12 cellular contexts compared by ENCODE assay signal in the genomic region with DNA sequence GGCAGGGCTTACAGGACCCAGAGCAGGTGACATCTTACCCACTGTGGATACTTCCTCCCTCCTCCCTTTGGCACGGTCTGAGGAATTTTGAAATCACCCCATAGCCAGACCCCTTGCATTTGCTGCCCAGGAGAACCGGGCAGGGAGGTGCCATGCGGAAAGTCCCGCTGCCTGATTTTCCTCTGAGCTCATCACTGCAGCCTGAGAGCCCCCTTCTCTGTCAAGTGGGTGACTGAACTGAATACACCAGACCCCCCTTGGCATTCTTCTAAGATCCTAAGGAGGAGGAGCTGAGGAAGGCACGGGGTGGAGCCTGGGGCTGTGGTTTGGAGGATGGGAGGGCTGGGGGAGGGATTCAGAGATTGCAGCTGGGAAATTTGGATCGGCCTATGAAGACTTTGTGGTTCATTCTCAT.
A peak's percentile ranks its signal among the peaks of the same experiment; 100 is the strongest.
DNase-seq lines count a peak whose midpoint lies in the region; ATAC-seq and TF ChIP-seq lines count a peak whose summit lies in the region.
"Had no signal": no experiment of that assay in that cellular context is flagged by ENCODE, and none has a peak within 500 bp of the region (broad histone marks: within the 10 kb centered on the region; RNA-seq: fewer than 3 reads in every experiment).

No MANE protein-coding gene starts in this region.

- peaks cover 8% of the 10 kb centered on the region for H3K27me3 Mint-ChIP-seq in activated naive CD8-positive, alpha-beta T cell treated with anti-CD3 and anti-CD28 coated beads for 36 hours
- H3K27me3 Mint-ChIP-seq: activated naive CD8-positive, alpha-beta T cell had no signal

- no peaks in the 10 kb centered on the region for H3K9me2 ChIP-seq in MM.1S (replicated peaks; ENCODE audit: insufficient read depth, low read length)

- POLR2A ChIA-PET in Panc1 (lab: Charles Lee), result interaction anchor here (0.6 to 1.0 kb wide), 2 partner anchors 16 to 393 kb away, joined by 3 to 5 read pairs; no protein-coding TSS in a partner anchor

- peaks cover 5% of the 10 kb centered on the region for H3K36me3 Mint-ChIP-seq in activated naive CD8-positive, alpha-beta T cell treated with anti-CD3 and anti-CD28 coated beads for 36 hours
- H3K36me3 Mint-ChIP-seq: activated naive CD8-positive, alpha-beta T cell had no signal

- H3K36me3 ChIP-seq in Panc1 (ENCODE audit: control insufficient read depth, insufficient read depth, low read length), result no peaks in the 10 kb centered on the region
- H3K36me3 ChIP-seq in ovary, result no peaks in the 10 kb centered on the region
- H3K36me3 ChIP-seq in MM.1S (replicated peaks; ENCODE audit: insufficient read depth, low read length), result no peaks in the 10 kb centered on the region

- in situ Hi-C loops in Panc1 (cut with HindIII; ENCODE audit: low pct_unique_long_range_greater_than_20kb, low sequenced_read_pairs), result no loop called here

- H4K20me1 ChIP-seq in MM.1S (ENCODE audit: insufficient read depth, low read length), result no peaks in the 10 kb centered on the region

- H3K9me3 ChIP-seq in Panc1 (ENCODE audit: control insufficient read depth, insufficient read depth, low read depth, low read length) (no peaks in the 10 kb centered on the region), ovary (no peaks in the 10 kb centered on the region), MM.1S (replicated peaks; ENCODE audit: insufficient read depth, low read length) (no peaks in the 10 kb centered on the region)
- H3K9me3 ChIP-seq: Caco-2 had no signal

- no peak overlapping the region for H3K4me2 ChIP-seq in MM.1S (ENCODE audit: low read depth, low read length)

- CTCF ChIA-PET in Panc1 (lab: Charles Lee), result no interaction called here

- no peak overlapping the region for H3K9ac ChIP-seq in MM.1S (ENCODE audit: low read length)
- H3K9ac ChIP-seq: parathyroid adenoma had no signal

- H3F3A ChIP-seq in MM.1S (ENCODE audit: insufficient read depth, low read length), result no peaks in the 10 kb centered on the region

- TF ChIP-seq CTCF in Panc1 (IDR thresholded peaks at IDR 0.05) (no peak), ovary (IDR thresholded peaks at IDR 0.05) (no peak), MM.1S (IDR thresholded peaks at IDR 0.05; ENCODE audit: low read length) (no peak)

- H3K9me3 Mint-ChIP-seq in activated naive CD8-positive, alpha-beta T cell treated with anti-CD3 and anti-CD28 coated beads for 36 hours, result no peaks in the 10 kb centered on the region
- H3K9me3 Mint-ChIP-seq: activated B cell treated with CpG ODN at 0.5 μM for 24 hours had no signal

- WGBS in ovary, 3 donors, result 44 to 55% (median 51%) methylated on average over 6 of the region's 6 CpGs

- intact Hi-C loops in Panc1 (cut with micrococcal nuclease; ENCODE audit: unreplicated experiment) (no loop called here), ovary (cut with DNase I) (loop anchor here in 1 of 4 donors (5.0 kb wide), 1 partner anchor 282 kb away; no protein-coding TSS in a partner anchor)

- H3K27ac ChIP-seq in Panc1 (ENCODE audit: low read length), result peak overlapping the region; percentile 44
- H3K27ac ChIP-seq in ovary, result no peak overlapping the region
- no peak overlapping the region for H3K27ac ChIP-seq in MM.1S (ENCODE audit: low read length)
- H3K27ac ChIP-seq: parathyroid adenoma had no signal

- no peaks in the 10 kb centered on the region for H3K79me2 ChIP-seq in MM.1S (ENCODE audit: low read length)
- H3K79me2 ChIP-seq: parathyroid adenoma had no signal

- no peak for TF ChIP-seq EP300 in ovary (IDR thresholded peaks at IDR 0.05)

- BruUV-seq in Panc1 (replicated peaks; lab: Mats Ljungman, UMichigan), result no TSS peak

- H3K27ac Mint-ChIP-seq in activated naive CD8-positive, alpha-beta T cell treated with anti-CD3 and anti-CD28 coated beads for 36 hours, result no peak overlapping the region
- H3K27ac Mint-ChIP-seq: activated B cell treated with CpG ODN at 0.5 μM for 24 hours; activated naive CD8-positive, alpha-beta T cell had no signal

- ATAC-seq in Panc1 (no peak), HG02852 (IDR thresholded peaks at IDR 0.05; ENCODE audit: unreplicated experiment) (no peak)

- H3K4me3 Mint-ChIP-seq in activated naive CD8-positive, alpha-beta T cell treated with anti-CD3 and anti-CD28 coated beads for 36 hours, result no peak overlapping the region
- H3K4me3 Mint-ChIP-seq: activated B cell treated with CpG ODN at 0.5 μM for 24 hours; activated naive CD8-positive, alpha-beta T cell had no signal

- 0 out of 4 replicates have a peak overlapping the region, but pooled peaks of 1 of the 2 experiments have one; percentile 6 for H3K4me3 ChIP-seq in Panc1 (ENCODE audit: low read depth in 2 of 2, low read length in 2 of 2)
- H3K4me3 ChIP-seq in ovary, result no peak overlapping the region
- no peak overlapping the region for H3K4me3 ChIP-seq in MM.1S (ENCODE audit: low read length)

- peak; percentile 92 for DNase-seq in Daoy (ENCODE audit: low read depth)
- DNase-seq in Panc1 (ENCODE audit: low read depth, low spot score), result no peak
- DNase-seq in fibroblast of gingiva (ENCODE audit: low read depth), result peak; percentile 86
- peak in 3 of 5 donors; percentile 37 to 45 (median 42) for DNase-seq in ovary
- DNase-seq in activated naive CD8-positive, alpha-beta T cell treated with anti-CD3 and anti-CD28 coated beads for 36 hours, result no peak
- no peak for DNase-seq in LoVo (ENCODE audit: low spot score)
- no peak for DNase-seq in MM.1S
- DNase-seq: activated B cell treated with CpG ODN at 0.5 μM for 24 hours, Caco-2 had no signal

- H3K4me1 ChIP-seq in Panc1 (ENCODE audit: control insufficient read depth, insufficient read depth, low read length) (peaks cover 68% of the 10 kb centered on the region), ovary (ENCODE audit: insufficient read depth) (peaks cover 11% of the 10 kb centered on the region), MM.1S (ENCODE audit: low read length) (no peaks in the 10 kb centered on the region)
- H3K4me1 ChIP-seq: parathyroid adenoma had no signal

- no peak overlapping the region for H2AFZ ChIP-seq in MM.1S (ENCODE audit: low read length)
- H2AFZ ChIP-seq: parathyroid adenoma had no signal

- H3K27me3 ChIP-seq in Panc1 (ENCODE audit: control insufficient read depth, insufficient read depth, low read length) (no peaks in the 10 kb centered on the region), ovary (no peaks in the 10 kb centered on the region), MM.1S (replicated peaks; ENCODE audit: insufficient read depth, low read length) (no peaks in the 10 kb centered on the region)

- TF ChIP-seq POLR2A in ovary (IDR thresholded peaks at IDR 0.05), result no peak

- peaks cover 15% of the 10 kb centered on the region for H3K4me1 Mint-ChIP-seq in activated naive CD8-positive, alpha-beta T cell treated with anti-CD3 and anti-CD28 coated beads for 36 hours

Comparison
In these comparisons a context has a peak if more than half of its experiments do, and no peak if none do; other contexts are left out.
1. DNase-seq: peak in Daoy (single experiment), fibroblast of gingiva (single experiment) and ovary (3 of 5); none in Panc1 (single experiment), activated naive CD8-positive, alpha-beta T cell treated with anti-CD3 and anti-CD28 coated beads for 36 hours (single experiment), LoVo (single experiment) and MM.1S (single experiment).